Comparison of ENCODE assay signal across 10 cellular contexts in the genomic region with DNA sequence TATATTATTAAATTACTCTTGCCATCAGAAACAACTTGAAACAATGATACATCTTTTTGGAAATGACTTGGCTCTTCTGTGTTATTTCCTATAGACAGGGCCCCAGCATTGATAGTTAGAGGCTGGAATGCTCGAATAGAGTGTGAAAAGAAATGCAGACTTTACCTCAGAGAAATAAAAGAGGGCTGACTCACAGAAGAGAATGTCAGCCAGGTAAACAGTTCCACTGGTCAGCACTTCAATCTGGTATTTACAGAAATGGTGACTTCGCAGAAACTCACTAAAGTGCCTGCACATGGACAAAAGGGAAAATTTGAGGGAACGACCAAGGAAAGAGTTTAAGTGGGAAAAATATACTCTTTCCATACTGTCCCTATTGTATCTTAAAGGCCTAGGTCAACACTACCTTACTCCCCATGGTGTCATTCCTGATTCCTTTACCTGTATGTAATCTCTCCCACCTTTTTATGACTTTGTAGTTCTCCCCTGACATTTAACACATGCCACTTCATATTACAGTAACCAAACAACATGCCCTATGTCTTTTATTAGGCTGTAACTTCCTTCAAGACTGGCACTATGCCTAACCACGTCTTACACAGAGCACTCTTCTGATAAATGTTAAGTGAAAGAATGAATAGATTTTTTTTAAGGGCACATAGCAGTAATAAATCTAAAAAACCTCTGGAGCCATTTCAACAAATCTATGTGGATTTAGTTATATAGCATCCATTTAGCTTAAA. TPM values are rescaled to one million over a fixed set of nuclear protein-coding genes. Genes with fewer than 3 reads are reported as not detected.
A peak's percentile ranks its signal among the peaks of the same experiment; 100 is the strongest.
DNase-seq lines count a peak whose midpoint lies in the region; ATAC-seq and TF ChIP-seq lines count a peak whose summit lies in the region.
"Had no signal": no experiment of that assay in that cellular context is flagged by ENCODE, and none has a peak within 500 bp of the region (broad histone marks: within the 10 kb centered on the region; RNA-seq: fewer than 3 reads in every experiment).

No MANE protein-coding gene starts in this region.

- dilution Hi-C loops in IMR-90 (cut with HindIII; ENCODE audit: low sequenced_read_pairs, unreplicated experiment), result no loop called here

- H4K5ac ChIP-seq in IMR-90 (ENCODE audit: low read depth, low read length), result no peak overlapping the region

- H3K4me3 ChIP-seq in IMR-90 (ENCODE audit: insufficient read depth, low read depth, low read length) (no peak overlapping the region), choroid plexus epithelial cell (ENCODE audit: low read depth, low read length) (no peak overlapping the region), mucosa of descending colon (no peak overlapping the region), gastroesophageal sphincter (no peak overlapping the region), HAP-1 (no peak overlapping the region)

- peaks cover 31 to 45% of the 10 kb centered on the region in 2 experiments for H3K79me1 ChIP-seq in IMR-90 (ENCODE audit: low read depth in 1 of 2, low read length in 2 of 2)

- H3K36me3 Mint-ChIP-seq in Calu3 (ENCODE audit: insufficient read depth, unreplicated experiment), result peaks cover 6% of the 10 kb centered on the region
- H3K36me3 Mint-ChIP-seq in T-helper 17 cell (ENCODE audit: low read depth), result peaks cover 16% of the 10 kb centered on the region

- no peaks in the 10 kb centered on the region for H3K9me3 Mint-ChIP-seq in Calu3 (ENCODE audit: low read depth, unreplicated experiment)

- intact Hi-C loops in Calu3 (cut with micrococcal nuclease; ENCODE audit: unreplicated experiment) (no loop called here), IMR-90 (cut with micrococcal nuclease) (no loop called here), mucosa of descending colon (cut with DNase I, micrococcal nuclease) (no loop called here)

- no peak for TF ChIP-seq RAD21 in IMR-90 (IDR thresholded peaks at IDR 0.05; ENCODE audit: low read length)

- no CpG with 5 or more reads among the region's 4 CpGs for WGBS in IMR-90 (ENCODE audit: extremely low coverage in 2 of 2, insufficient read length in 1 of 2), 2 experiments
- WGBS in gastroesophageal sphincter (ENCODE audit: low coverage in 1 of 2), 2 donors, result 47 to 62% methylated on average over 4 of the region's 4 CpGs

- H3K14ac ChIP-seq in IMR-90 (replicated peaks; ENCODE audit: low read depth, low read length), result no peak overlapping the region

- H3K4me1 ChIP-seq in IMR-90 (ENCODE audit: control insufficient read depth, insufficient read depth, low read length) (peaks cover 12% of the 10 kb centered on the region), mucosa of descending colon (ENCODE audit: low read depth) (peaks cover 15% of the 10 kb centered on the region), gastroesophageal sphincter (peaks cover 0 to 55% (median 9%) of the 10 kb centered on the region in 3 donors), HAP-1 (peaks cover 14% of the 10 kb centered on the region)

- no peak overlapping the region for H4K8ac ChIP-seq in IMR-90 (ENCODE audit: low read depth in 2 of 2, low read length in 2 of 2)

- H4K91ac ChIP-seq in IMR-90 (ENCODE audit: insufficient read depth, low read depth, low read length), result no peak overlapping the region

- peak; percentile 55 for ATAC-seq in IMR-90 (ENCODE audit: low read depth)
- ATAC-seq in mucosa of descending colon, result peak; percentile 95
- no peak for ATAC-seq in gastroesophageal sphincter
- ATAC-seq in T-helper 17 cell, result no peak

- no peak overlapping the region for H2AK5ac ChIP-seq in IMR-90 (ENCODE audit: low read depth, low read length)

- H3K4ac ChIP-seq in IMR-90 (ENCODE audit: low read depth, low read length), result no peak overlapping the region; the same call in 1 of the 2 replicates

- no peak overlapping the region for H3K23ac ChIP-seq in IMR-90 (ENCODE audit: low read depth, low read length)

- no peaks in the 10 kb centered on the region for H3K27me3 ChIP-seq in IMR-90 (ENCODE audit: control insufficient read depth, insufficient read depth, low read length)
- no peaks in the 10 kb centered on the region for H3K27me3 ChIP-seq in gastroesophageal sphincter
- no peaks in the 10 kb centered on the region for H3K27me3 ChIP-seq in HAP-1 (ENCODE audit: low read depth)

- CTCF ChIA-PET in Calu3 (lab: Charles Lee) (no interaction called here), IMR-90 (lab: Yijun Ruan, JAX) (no interaction called here)

- no peak overlapping the region for H3K18ac ChIP-seq in IMR-90 (ENCODE audit: low read depth, low read length)

- H4K20me1 ChIP-seq in IMR-90 (ENCODE audit: insufficient read depth, low read length), result peaks cover 25% of the 10 kb centered on the region; the same call in 1 of the 2 replicates

- TF ChIP-seq EP300 in gastroesophageal sphincter (IDR thresholded peaks at IDR 0.05), result no peak

- no peak overlapping the region for H2BK120ac ChIP-seq in IMR-90 (ENCODE audit: low read depth, low read length)

- no peak overlapping the region for H3K9ac ChIP-seq in IMR-90 (ENCODE audit: low read depth, low read length)

- H3K56ac ChIP-seq in IMR-90 (ENCODE audit: extremely low read depth, insufficient read depth, low read length), result no peak overlapping the region

- H2BK5ac ChIP-seq in IMR-90 (ENCODE audit: low read depth, low read length, poor library complexity, severe bottlenecking), result peak overlapping the region; percentile 35

- H3K9me3 ChIP-seq in IMR-90 (ENCODE audit: control insufficient read depth, insufficient read depth, low read length), result no peaks in the 10 kb centered on the region
- no peaks in the 10 kb centered on the region for H3K9me3 ChIP-seq in mucosa of descending colon
- H3K9me3 ChIP-seq in gastroesophageal sphincter, result no peaks in the 10 kb centered on the region
- H3K9me3 ChIP-seq in T-helper 17 cell (ENCODE audit: control insufficient read depth, low read length, poor library complexity, severe bottlenecking), result no peaks in the 10 kb centered on the region
- H3K9me3 ChIP-seq in HAP-1, result no peaks in the 10 kb centered on the region

- peak overlapping the region; percentile 35; the same call in 1 of the 2 replicates for H3K4me2 ChIP-seq in IMR-90 (ENCODE audit: low read depth, low read length)

- no peak overlapping the region for H2AFZ ChIP-seq in IMR-90 (replicated peaks; ENCODE audit: low read length, poor library complexity)

- H3K27me3 Mint-ChIP-seq in Calu3 (ENCODE audit: unreplicated experiment), result no peaks in the 10 kb centered on the region
- H3K27me3 Mint-ChIP-seq in T-helper 17 cell, result no peaks in the 10 kb centered on the region

- BruUV-seq in Calu3 (replicated peaks; lab: Mats Ljungman, UMichigan) (no TSS peak), IMR-90 (replicated peaks; lab: Mats Ljungman, UMichigan) (no TSS peak)

- H3K4me1 Mint-ChIP-seq in Calu3 (ENCODE audit: low read depth, unreplicated experiment), result peaks cover 9% of the 10 kb centered on the region
- H3K4me1 Mint-ChIP-seq in T-helper 17 cell, result peaks cover 19% of the 10 kb centered on the region

- H3K36me3 ChIP-seq in IMR-90 (ENCODE audit: control insufficient read depth, insufficient read depth, low read length), result peaks cover 17% of the 10 kb centered on the region
- H3K36me3 ChIP-seq in mucosa of descending colon (ENCODE audit: low read depth), result no peaks in the 10 kb centered on the region
- H3K36me3 ChIP-seq in gastroesophageal sphincter, result peaks cover 0 to 56% of the 10 kb centered on the region in 2 donors
- H3K36me3 ChIP-seq in HAP-1 (replicated peaks), result peaks cover 59% of the 10 kb centered on the region

- no peak overlapping the region for H2AK9ac ChIP-seq in IMR-90 (replicated peaks; ENCODE audit: low read depth, low read length, poor library complexity)

- no peak for DNase-seq in Calu3
- DNase-seq in IMR-90, result peak; percentile 48
- DNase-seq in choroid plexus epithelial cell (ENCODE audit: low read depth), result peak; percentile 67
- peak in 1 of 3 donors; percentile 47 for DNase-seq in mucosa of descending colon
- no peak for DNase-seq in RKO (ENCODE audit: low spot score)
- DNase-seq in T-helper 17 cell, result no peak
- DNase-seq in HAP-1 (ENCODE audit: low spot score in 2 of 2), result no peak
- DNase-seq: dermis blood vessel endothelial cell; stimulated activated naive CD4-positive, alpha-beta T cell treated with Interleukin-2 at 50 U/mL for 16 hours had no signal

- H3K27ac Mint-ChIP-seq in Calu3 (ENCODE audit: unreplicated experiment) (peak overlapping the region; percentile 75), T-helper 17 cell (no peak overlapping the region)

- TF ChIP-seq POLR2A in IMR-90 (IDR thresholded peaks at IDR 0.05; ENCODE audit: low read depth, low read length), result no peak
- TF ChIP-seq POLR2A in gastroesophageal sphincter (IDR thresholded peaks at IDR 0.05), result no peak

- no peak overlapping the region for H2BK20ac ChIP-seq in IMR-90 (ENCODE audit: low read depth, low read length)

- no peak overlapping the region for H2BK15ac ChIP-seq in IMR-90 (ENCODE audit: low read depth, low read length)

- H3K4me3 Mint-ChIP-seq in Calu3 (ENCODE audit: low read depth, unreplicated experiment) (no peak overlapping the region), T-helper 17 cell (no peak overlapping the region)

- peaks cover 10% of the 10 kb centered on the region for H3K9me1 ChIP-seq in IMR-90 (ENCODE audit: insufficient read depth, low read length)

- in situ Hi-C loops in IMR-90 (cut with MboI; ENCODE audit: low sequenced_read_pairs), result no loop called here
- in situ Hi-C loops in HAP-1 (cut with MboI; ENCODE audit: low sequenced_read_pairs), result no loop called here

- POLR2A ChIA-PET in IMR-90 (lab: Charles Lee; ENCODE audit: unreplicated experiment), result no interaction called here

- TF ChIP-seq CTCF in Calu3 (IDR thresholded peaks at IDR 0.05; ENCODE audit: unreplicated experiment), result no peak
- no peak for TF ChIP-seq CTCF in IMR-90 (conservative IDR thresholded peaks at IDR 0.05; ENCODE audit: low read depth, low read length)
- no peak for TF ChIP-seq CTCF in choroid plexus epithelial cell (conservative IDR thresholded peaks at IDR 0.05; ENCODE audit: low read depth, low read length)
- TF ChIP-seq CTCF in mucosa of descending colon (IDR thresholded peaks at IDR 0.05), result no peak
- TF ChIP-seq CTCF in gastroesophageal sphincter (IDR thresholded peaks at IDR 0.05), result no peak

- H3K27ac ChIP-seq in IMR-90 (ENCODE audit: insufficient read depth, low read length) (no peak overlapping the region), gastroesophageal sphincter (no peak overlapping the region)

TF ChIP-seq in IMR-90, 13 proteins besides CTCF, POLR2A, EP300 and RAD21:
- TF ChIP-seq MAFK (IDR thresholded peaks at IDR 0.05; ENCODE audit: low read depth, low read length) (0 out of 2 replicates have a peak, but pooled peaks have one; percentile 4), RFX5 (IDR thresholded peaks at IDR 0.05; ENCODE audit: low read depth, low read length) (no peak), FOS (IDR thresholded peaks at IDR 0.05; ENCODE audit: low read depth, low read length) (no peak)

RNA-seq across cellular contexts. Expression of a gene that starts 36.7 kb away (rescaled TPM):
- total RNA-seq in Calu3 (2022), result 25.2 and 27.7 TPM in 2 replicates
- total RNA-seq in IMR-90 (2012; rRNA removed), result 18.3 and 18.6 TPM in 2 replicates
- 11.1 and 12.7 TPM in 2 replicates for polyA plus RNA-seq in IMR-90 (2012; rRNA removed)
- 3.5 and 5.1 TPM in 2 replicates for polyA plus RNA-seq in IMR-90 (2012; cell fraction: cytosol; rRNA removed)
- 4.9 and 33.9 TPM in 2 replicates for polyA plus RNA-seq in IMR-90 (2012; cell fraction: nucleus; rRNA removed; ENCODE audit: low replicate concordance)
- total RNA-seq in mucosa of descending colon, result 10 to 100 TPM; 25.0 to 41.1 (median 29.9) TPM
- 10 to 100 TPM; 22.6 to 46.4 (median 24.4) TPM for total RNA-seq in gastroesophageal sphincter
- total RNA-seq in T-helper 17 cell, result 10 to 100 TPM; 39.8 to 41.1 TPM

Comparison
In these comparisons a context has a peak if more than half of its experiments do, and no peak if none do; other contexts are left out.
1. DNase-seq: peak in IMR-90 (single experiment) and choroid plexus epithelial cell (single experiment); none in Calu3 (single experiment), RKO (single experiment), T-helper 17 cell (0 of 3) and HAP-1 (0 of 2).
2. ATAC-seq: peak in IMR-90 (single experiment) and mucosa of descending colon (single experiment); none in gastroesophageal sphincter (single experiment) and T-helper 17 cell (single experiment).